In genomic region chr4:55475394-55476243, GRCh38 we compare ENCODE assay signal across 12 cellular contexts.
DNase-seq lines count a peak whose midpoint lies in the region; ATAC-seq and TF ChIP-seq lines count a peak whose summit lies in the region.
"Had no signal": no experiment of that assay in that cellular context is flagged by ENCODE, and none has a peak within 500 bp of the region (broad histone marks: within the 10 kb centered on the region; RNA-seq: fewer than 3 reads in every experiment).

No MANE protein-coding gene starts in this region.

- H3K27me3 Mint-ChIP-seq in activated naive CD8-positive, alpha-beta T cell treated with anti-CD3 and anti-CD28 coated beads, Interleukin-2, amount 10 ng/mL, durations not matched to agents 7 days and 5 days = no peaks in the 10 kb centered on the region
- no peaks in the 10 kb centered on the region for H3K27me3 Mint-ChIP-seq in T-helper 17 cell

- DNase-seq in AG10803 (ENCODE audit: low read depth) (peak; percentile 69), HCEC 1CT (peak; percentile 66), foreskin fibroblast (peak; percentile 60 to 66), T-helper 17 cell (no peak), Ammon's horn (ENCODE audit: low spot score) (no peak), cerebellar nuclear complex (lab: John Stamatoyannopoulos, UW) (no peak)
- no peak for DNase-seq in activated naive CD8-positive, alpha-beta T cell treated with anti-CD3 and anti-CD28 coated beads, Interleukin-2, amount 10 ng/mL, durations not matched to agents 7 days and 5 days
- DNase-seq: activated CD4-positive, alpha-beta T cell treated with anti-CD3 and anti-CD28 coated beads, Interleukin-2, amount 50 U/mL, for 4 hours; effector CD4-positive, alpha-beta T cell; NCI-H1930 had no signal

- H3K4me1 Mint-ChIP-seq in activated naive CD8-positive, alpha-beta T cell treated with anti-CD3 and anti-CD28 coated beads, Interleukin-2, amount 10 ng/mL, durations not matched to agents 7 days and 5 days = peaks cover 13% of the 10 kb centered on the region
- H3K4me1 Mint-ChIP-seq in T-helper 17 cell = peaks cover 4% of the 10 kb centered on the region
- H3K4me1 Mint-ChIP-seq: mesothelial cell of epicardium had no signal

- H3K9me3 Mint-ChIP-seq in activated naive CD8-positive, alpha-beta T cell treated with anti-CD3 and anti-CD28 coated beads, Interleukin-2, amount 10 ng/mL, durations not matched to agents 7 days and 5 days = no peaks in the 10 kb centered on the region

- no peak overlapping the region for H3K27ac Mint-ChIP-seq in activated naive CD8-positive, alpha-beta T cell treated with anti-CD3 and anti-CD28 coated beads, Interleukin-2, amount 10 ng/mL, durations not matched to agents 7 days and 5 days
- no peak overlapping the region for H3K27ac Mint-ChIP-seq in T-helper 17 cell
- H3K27ac Mint-ChIP-seq: mesothelial cell of epicardium had no signal

- H3K9me3 ChIP-seq in T-helper 17 cell (ENCODE audit: control insufficient read depth, low read length, poor library complexity, severe bottlenecking) = no peaks in the 10 kb centered on the region

- POLR2A ChIA-PET in activated naive CD8-positive, alpha-beta T cell treated with anti-CD3 and anti-CD28 coated beads, Interleukin-2, amount 10 ng/mL, durations not matched to agents 7 days and 5 days (lab: Charles Lee) = no interaction called here

- H3K36me3 Mint-ChIP-seq in activated naive CD8-positive, alpha-beta T cell treated with anti-CD3 and anti-CD28 coated beads, Interleukin-2, amount 10 ng/mL, durations not matched to agents 7 days and 5 days = peaks cover 23% of the 10 kb centered on the region
- H3K36me3 Mint-ChIP-seq in T-helper 17 cell (ENCODE audit: low read depth) = peaks cover 13% of the 10 kb centered on the region

- no peak overlapping the region for H3K4me3 Mint-ChIP-seq in activated naive CD8-positive, alpha-beta T cell treated with anti-CD3 and anti-CD28 coated beads, Interleukin-2, amount 10 ng/mL, durations not matched to agents 7 days and 5 days
- H3K4me3 Mint-ChIP-seq in T-helper 17 cell = no peak overlapping the region
- H3K4me3 Mint-ChIP-seq: mesothelial cell of epicardium had no signal

- ATAC-seq in activated naive CD8-positive, alpha-beta T cell treated with anti-CD3 and anti-CD28 coated beads, Interleukin-2, amount 10 ng/mL, durations not matched to agents 7 days and 5 days (ENCODE audit: low read depth) = peak; percentile 70
- no peak for ATAC-seq in HG03039 (IDR thresholded peaks at IDR 0.05; ENCODE audit: unreplicated experiment)
- no peak for ATAC-seq in T-helper 17 cell

- TF ChIP-seq CTCF in AG10803 (conservative IDR thresholded peaks at IDR 0.05; ENCODE audit: low read length) = no peak
- no peak for TF ChIP-seq CTCF in foreskin fibroblast (IDR thresholded peaks at IDR 0.05; ENCODE audit: low read depth, low read length)

- H3K4me3 ChIP-seq in AG10803 (ENCODE audit: low read length) (no peak overlapping the region), foreskin fibroblast (ENCODE audit: low read depth in 1 of 2, low read length in 2 of 2) (no peak overlapping the region)

Comparison
In these comparisons a context has a peak if more than half of its experiments do, and no peak if none do; other contexts are left out.
1. DNase-seq: peak in AG10803 (single experiment), HCEC 1CT (single experiment) and foreskin fibroblast (2 of 2); none in activated naive CD8-positive, alpha-beta T cell treated with anti-CD3 and anti-CD28 coated beads, Interleukin-2, amount 10 ng/mL, durations not matched to agents 7 days and 5 days (single experiment), T-helper 17 cell (0 of 3), Ammon's horn (single experiment) and cerebellar nuclear complex (0 of 2).